ENCODE assay signal across 25 cellular contexts in the genomic region with DNA sequence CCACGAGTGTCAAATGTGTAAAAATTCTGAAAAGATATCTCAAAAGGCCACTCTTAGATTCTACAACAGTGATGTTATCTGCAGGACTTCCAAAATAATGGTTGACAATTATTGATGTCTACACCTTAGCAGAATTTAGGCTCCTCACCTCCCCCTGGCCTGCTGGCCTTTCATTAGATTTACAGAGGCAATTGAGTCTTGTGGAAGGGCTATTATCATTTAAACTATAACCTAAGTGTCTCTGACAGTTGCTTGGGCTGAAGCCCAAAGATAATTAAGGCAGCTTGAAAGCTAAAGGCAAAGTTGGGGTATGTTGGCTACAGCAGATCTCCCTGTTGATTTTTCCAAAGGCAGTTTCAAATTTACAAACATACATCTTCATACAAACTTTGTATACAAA.
"Had no signal": no experiment of that assay in that cellular context is flagged by ENCODE, and none has a peak within 500 bp of the region (broad histone marks: within the 10 kb centered on the region; RNA-seq: fewer than 3 reads in every experiment).

No MANE protein-coding gene starts in this region.

- H3K36me3 Mint-ChIP-seq: immature natural killer cell, memory B cell, neural progenitor cell had no signal

- H3K4me3 ChIP-seq: heart right ventricle, left ventricle myocardium inferior, lower lobe of right lung, neural progenitor cell, ovary, suprapubic skin, tibial artery, upper lobe of left lung, uterus had no signal

- H3K4me3 Mint-ChIP-seq: immature natural killer cell; memory B cell; natural killer cell treated with Interleukin-12 subunit alpha and Interleukin-12 subunit beta and Interleukin-15 and Interleukin-18, amount 100 ng/mL, for 72 hours; neural progenitor cell had no signal

- H2AFZ ChIP-seq: neural progenitor cell had no signal

- H3K27me3 Mint-ChIP-seq: memory B cell; natural killer cell treated with Interleukin-12 subunit alpha and Interleukin-12 subunit beta and Interleukin-15 and Interleukin-18, amount 100 ng/mL, for 72 hours; progenitor cell of endocrine pancreas had no signal

- H3K27ac Mint-ChIP-seq: immature natural killer cell; memory B cell; natural killer cell treated with Interleukin-12 subunit alpha and Interleukin-12 subunit beta and Interleukin-15 and Interleukin-18, amount 100 ng/mL, for 72 hours; neural progenitor cell; progenitor cell of endocrine pancreas had no signal

- H3K4me1 ChIP-seq: heart right ventricle, left ventricle myocardium inferior, lower lobe of right lung, neural progenitor cell, suprapubic skin, tibial artery, upper lobe of left lung, uterus had no signal

- H3K27ac ChIP-seq: heart right ventricle, left ventricle myocardium inferior, lower lobe of right lung, neural progenitor cell, ovary, suprapubic skin, tibial artery, upper lobe of left lung, uterus had no signal

- H3K4me1 Mint-ChIP-seq: immature natural killer cell, memory B cell, neural progenitor cell had no signal

- H3K36me3 ChIP-seq: heart right ventricle, left ventricle myocardium inferior, lower lobe of right lung, neural progenitor cell, ovary, suprapubic skin, tibial artery, upper lobe of left lung, uterus had no signal

- H3K4me2 ChIP-seq: neural progenitor cell had no signal

- H3K27me3 ChIP-seq: heart right ventricle, neural progenitor cell, ovary, suprapubic skin, tibial artery, upper lobe of left lung, uterus had no signal

- FAIRE-seq: endometrium, frontal cortex, keratinocyte, small intestine had no signal

- H3K9me3 ChIP-seq: ovary, uterus had no signal

- DNase-seq: effector memory CD4-positive, alpha-beta T cell; heart right ventricle; immature natural killer cell; left cardiac atrium; left ventricle myocardium inferior; lower lobe of right lung; midbrain; nucleus accumbens; ovary; right cardiac atrium; small intestine; stimulated activated CD4-positive, alpha-beta T cell treated with anti-CD3 and anti-CD28 coated beads, Interleukin-12 subunit alpha, Interleukin-12 subunit beta, amount 100 ng/mL, for 4 hours; stimulated activated naive CD4-positive, alpha-beta T cell treated with Interleukin-2 at 50 U/mL for 16 hours; tibial artery; upper lobe of left lung; uterus had no signal

- ATAC-seq: esophagus mucosa; heart right ventricle; left cardiac atrium; lower lobe of right lung; natural killer cell treated with Interleukin-12 subunit alpha and Interleukin-12 subunit beta and Interleukin-15 and Interleukin-18, amount 100 ng/mL, for 72 hours; right cardiac atrium had no signal

- H3K9ac ChIP-seq: neural progenitor cell had no signal
